Comparison of ENCODE assay signal across 2 cellular contexts in the genomic region with DNA sequence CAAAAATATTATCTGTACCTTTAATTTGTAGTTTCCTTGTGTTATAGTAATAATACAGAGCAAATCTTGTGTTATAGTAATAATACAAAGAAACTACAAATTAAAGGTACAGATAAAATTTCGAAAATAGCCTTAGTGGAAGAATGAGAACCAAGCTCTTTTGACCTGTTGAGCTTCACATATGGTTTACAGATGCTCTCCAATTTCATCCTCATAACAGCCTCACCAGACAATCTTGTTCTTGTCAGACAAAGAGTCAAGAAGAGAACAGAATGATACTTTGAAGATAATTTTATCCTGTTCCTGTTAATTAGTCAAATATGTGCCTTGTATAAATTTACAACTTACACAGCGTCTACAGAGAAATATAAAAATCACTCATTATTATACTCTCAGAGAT.
TF ChIP-seq lines count a peak whose summit lies in the region.

No MANE protein-coding gene starts in this region.

TF ChIP-seq in SK-N-SH, 30 proteins besides CTCF, POLR2A, EP300 and RAD21 (continued from another document):
- TF ChIP-seq IRF3 (IDR thresholded peaks at IDR 0.05; ENCODE audit: low read depth, low read length) (no peak), SIN3A (IDR thresholded peaks at IDR 0.05; ENCODE audit: borderline replicate concordance, low read depth, low read length) (no peak), FOXJ3 (CRISPR knock-in tag; IDR thresholded peaks at IDR 0.05) (no peak), YY1 (IDR thresholded peaks at IDR 0.05; ENCODE audit: low read depth) (no peak), NFIC (IDR thresholded peaks at IDR 0.05; ENCODE audit: borderline replicate concordance) (no peak), RCOR1 (IDR thresholded peaks at IDR 0.05; ENCODE audit: low read length) (peak; percentile 60; the same call in 1 of the 2 replicates), EZH2phosphoT487 (IDR thresholded peaks at IDR 0.05; ENCODE audit: borderline replicate concordance, low read depth) (no peak), POLR2AphosphoS5 (IDR thresholded peaks at IDR 0.05; ENCODE audit: low read depth, low read length) (no peak), RFX5 (IDR thresholded peaks at IDR 0.05; ENCODE audit: low read length) (no peak), MXI1 (IDR thresholded peaks at IDR 0.05; ENCODE audit: low read depth, low read length) (no peak), TEAD4 (IDR thresholded peaks at IDR 0.05; ENCODE audit: borderline replicate concordance, insufficient read depth) (no peak)
- TF ChIP-seq, protein P1, sequence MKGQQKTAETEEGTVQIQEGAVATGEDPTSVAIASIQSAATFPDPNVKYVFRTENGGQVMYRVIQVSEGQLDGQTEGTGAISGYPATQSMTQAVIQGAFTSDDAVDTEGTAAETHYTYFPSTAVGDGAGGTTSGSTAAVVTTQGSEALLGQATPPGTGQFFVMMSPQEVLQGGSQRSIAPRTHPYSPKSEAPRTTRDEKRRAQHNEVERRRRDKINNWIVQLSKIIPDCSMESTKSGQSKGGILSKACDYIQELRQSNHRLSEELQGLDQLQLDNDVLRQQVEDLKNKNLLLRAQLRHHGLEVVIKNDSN (IDR thresholded peaks at IDR 0.05; ENCODE audit: borderline replicate concordance, low read depth) = no peak

TF ChIP-seq in SK-N-SH treated with all-trans-retinoic acid at 6 μM for 48 hours, 23 proteins besides CTCF, POLR2A, EP300 and RAD21 (continued from another document):
- TF ChIP-seq, protein P2, sequence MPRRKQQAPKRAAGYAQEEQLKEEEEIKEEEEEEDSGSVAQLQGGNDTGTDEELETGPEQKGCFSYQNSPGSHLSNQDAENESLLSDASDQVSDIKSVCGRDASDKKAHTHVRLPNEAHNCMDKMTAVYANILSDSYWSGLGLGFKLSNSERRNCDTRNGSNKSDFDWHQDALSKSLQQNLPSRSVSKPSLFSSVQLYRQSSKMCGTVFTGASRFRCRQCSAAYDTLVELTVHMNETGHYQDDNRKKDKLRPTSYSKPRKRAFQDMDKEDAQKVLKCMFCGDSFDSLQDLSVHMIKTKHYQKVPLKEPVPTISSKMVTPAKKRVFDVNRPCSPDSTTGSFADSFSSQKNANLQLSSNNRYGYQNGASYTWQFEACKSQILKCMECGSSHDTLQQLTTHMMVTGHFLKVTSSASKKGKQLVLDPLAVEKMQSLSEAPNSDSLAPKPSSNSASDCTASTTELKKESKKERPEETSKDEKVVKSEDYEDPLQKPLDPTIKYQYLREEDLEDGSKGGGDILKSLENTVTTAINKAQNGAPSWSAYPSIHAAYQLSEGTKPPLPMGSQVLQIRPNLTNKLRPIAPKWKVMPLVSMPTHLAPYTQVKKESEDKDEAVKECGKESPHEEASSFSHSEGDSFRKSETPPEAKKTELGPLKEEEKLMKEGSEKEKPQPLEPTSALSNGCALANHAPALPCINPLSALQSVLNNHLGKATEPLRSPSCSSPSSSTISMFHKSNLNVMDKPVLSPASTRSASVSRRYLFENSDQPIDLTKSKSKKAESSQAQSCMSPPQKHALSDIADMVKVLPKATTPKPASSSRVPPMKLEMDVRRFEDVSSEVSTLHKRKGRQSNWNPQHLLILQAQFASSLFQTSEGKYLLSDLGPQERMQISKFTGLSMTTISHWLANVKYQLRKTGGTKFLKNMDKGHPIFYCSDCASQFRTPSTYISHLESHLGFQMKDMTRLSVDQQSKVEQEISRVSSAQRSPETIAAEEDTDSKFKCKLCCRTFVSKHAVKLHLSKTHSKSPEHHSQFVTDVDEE (CRISPR knock-in tag; IDR thresholded peaks at IDR 0.05) = no peak
- TF ChIP-seq ZFP3 (CRISPR knock-in tag; IDR thresholded peaks at IDR 0.05) = no peak
- no peak for TF ChIP-seq ZNF565 (CRISPR knock-in tag; conservative IDR thresholded peaks at IDR 0.05; ENCODE audit: low read depth)
- TF ChIP-seq OSR1 (CRISPR knock-in tag; IDR thresholded peaks at IDR 0.05) = no peak
- TF ChIP-seq ZNF8 (CRISPR knock-in tag; IDR thresholded peaks at IDR 0.05) = no peak
- TF ChIP-seq PPARA (CRISPR knock-in tag; IDR thresholded peaks at IDR 0.05; ENCODE audit: borderline replicate concordance) = no peak
- no peak for TF ChIP-seq GLIS3 (CRISPR knock-in tag; IDR thresholded peaks at IDR 0.05)
- TF ChIP-seq, protein P3, sequence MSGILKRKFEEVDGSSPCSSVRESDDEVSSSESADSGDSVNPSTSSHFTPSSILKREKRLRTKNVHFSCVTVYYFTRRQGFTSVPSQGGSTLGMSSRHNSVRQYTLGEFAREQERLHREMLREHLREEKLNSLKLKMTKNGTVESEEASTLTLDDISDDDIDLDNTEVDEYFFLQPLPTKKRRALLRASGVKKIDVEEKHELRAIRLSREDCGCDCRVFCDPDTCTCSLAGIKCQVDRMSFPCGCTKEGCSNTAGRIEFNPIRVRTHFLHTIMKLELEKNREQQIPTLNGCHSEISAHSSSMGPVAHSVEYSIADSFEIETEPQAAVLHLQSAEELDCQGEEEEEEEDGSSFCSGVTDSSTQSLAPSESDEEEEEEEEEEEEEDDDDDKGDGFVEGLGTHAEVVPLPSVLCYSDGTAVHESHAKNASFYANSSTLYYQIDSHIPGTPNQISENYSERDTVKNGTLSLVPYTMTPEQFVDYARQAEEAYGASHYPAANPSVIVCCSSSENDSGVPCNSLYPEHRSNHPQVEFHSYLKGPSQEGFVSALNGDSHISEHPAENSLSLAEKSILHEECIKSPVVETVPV (CRISPR knock-in tag; IDR thresholded peaks at IDR 0.05) = no peak
- no peak for TF ChIP-seq CSDC2 (CRISPR knock-in tag; IDR thresholded peaks at IDR 0.05)
- no peak for TF ChIP-seq POU6F1 (CRISPR knock-in tag; IDR thresholded peaks at IDR 0.05; ENCODE audit: borderline replicate concordance, low read depth)
- no peak for TF ChIP-seq BACH2 (CRISPR knock-in tag; IDR thresholded peaks at IDR 0.05; ENCODE audit: borderline replicate concordance)
- no peak for TF ChIP-seq ZNF70 (CRISPR knock-in tag; IDR thresholded peaks at IDR 0.05)
- TF ChIP-seq TCF4 (CRISPR knock-in tag; IDR thresholded peaks at IDR 0.05; ENCODE audit: borderline replicate concordance) = no peak
- TF ChIP-seq ZC3H10 (CRISPR knock-in tag; IDR thresholded peaks at IDR 0.05) = no peak
